Comparison of ENCODE assay signal across 8 cellular contexts in the genomic region with DNA sequence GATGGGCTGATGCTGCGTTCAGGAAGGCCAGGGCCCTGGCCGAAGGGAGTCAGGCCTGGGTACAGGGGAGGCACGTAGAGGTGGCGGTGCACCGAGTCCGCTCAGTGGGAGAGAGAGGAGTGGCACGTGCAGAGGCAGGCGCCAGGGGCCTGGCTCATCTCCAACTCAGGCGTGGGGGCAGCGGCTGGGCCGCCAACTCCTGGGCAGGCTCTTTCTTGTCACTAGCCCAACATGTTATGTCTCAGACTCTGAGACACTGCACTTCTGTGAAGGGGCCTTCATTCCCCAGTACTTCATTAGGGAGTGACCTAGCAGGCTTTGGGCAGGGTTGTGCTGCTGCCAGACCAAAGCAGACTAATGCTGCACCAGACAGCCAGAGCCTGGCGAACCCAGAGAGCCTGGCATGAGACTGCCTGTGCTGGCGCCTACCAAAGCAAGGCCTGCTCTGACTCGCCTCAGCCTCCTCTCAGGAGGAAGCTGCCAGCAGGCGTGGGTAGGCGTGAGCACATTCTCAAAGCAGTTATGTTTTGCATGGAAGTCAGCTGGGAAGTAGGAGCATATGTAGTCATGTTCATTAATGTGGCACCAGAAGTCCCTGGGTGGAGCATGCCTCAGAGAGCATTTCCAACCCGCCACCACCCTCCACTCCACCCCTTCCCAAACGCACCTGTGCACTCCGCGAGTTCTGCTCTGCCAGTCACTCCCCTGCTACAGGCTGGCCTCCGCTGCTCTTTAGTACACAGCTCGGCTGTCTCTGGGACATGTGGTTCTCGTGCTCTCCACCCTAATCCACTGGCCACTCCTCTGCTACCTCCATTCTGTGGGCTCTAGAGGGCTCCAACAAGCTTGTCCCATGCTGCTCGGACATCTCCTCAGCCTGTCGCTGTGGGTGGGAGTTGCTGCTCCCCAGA. TPM values are rescaled to one million over a fixed set of nuclear protein-coding genes. Genes with fewer than 3 reads are reported as not detected.
DNase-seq lines count a peak whose midpoint lies in the region; ATAC-seq, FAIRE-seq and TF ChIP-seq lines count a peak whose summit lies in the region.

No MANE protein-coding gene starts in this region.

- ATAC-seq in HG03196 (IDR thresholded peaks at IDR 0.05; ENCODE audit: unreplicated experiment), result no peak

- DNase-seq in AG04449 (ENCODE audit: low read depth, low spot score) (peak; percentile 34), LHCN-M2 (ENCODE audit: low read depth) (peak; percentile 74), astrocyte of the spinal cord (ENCODE audit: low read depth, low spot score) (peak; percentile 55), keratinocyte (ENCODE audit: low read depth, low spot score) (peak; percentile 77), GM10248 (ENCODE audit: extremely low spot score) (no peak), iPS-NIHi11 (ENCODE audit: low spot score) (no peak)

- H3K9me1 ChIP-seq in keratinocyte (ENCODE audit: control insufficient read depth, extremely low read depth, insufficient read depth, low read length), result peaks cover 4% of the 10 kb centered on the region

- no peaks in the 10 kb centered on the region for H3K9me3 ChIP-seq in keratinocyte (ENCODE audit: control insufficient read depth, low read depth, low read length)
- H3K9me3 ChIP-seq in stomach smooth muscle (ENCODE audit: control insufficient read depth in 2 of 2, low read length in 2 of 2), result no peaks in the 10 kb centered on the region

- peaks cover 17% of the 10 kb centered on the region for H3K4me1 ChIP-seq in keratinocyte (ENCODE audit: control insufficient read depth, extremely low read depth, insufficient read depth, low read length)
- H3K4me1 ChIP-seq in stomach smooth muscle (ENCODE audit: control insufficient read depth, insufficient read depth, low read length), result peaks cover 22% of the 10 kb centered on the region

- no peaks in the 10 kb centered on the region for H3K79me2 ChIP-seq in keratinocyte (ENCODE audit: control insufficient read depth, insufficient read depth, low read length)

- FAIRE-seq in keratinocyte (lab: Jason Lieb, UNC), result peak; percentile 98

- POLR2A ChIA-PET in AG04449 (lab: Yijun Ruan, JAX) (interaction anchor here (0.9 kb wide), 1 partner anchor 28 kb away, joined by 3 read pairs; no protein-coding TSS in a partner anchor), GM10248 (lab: Yijun Ruan, JAX) (no interaction called here)

- no peak for TF ChIP-seq CTCF in AG04449 (IDR thresholded peaks at IDR 0.05; ENCODE audit: insufficient read depth, low read length, missing control alignments)
- TF ChIP-seq CTCF in astrocyte of the spinal cord (IDR thresholded peaks at IDR 0.05; ENCODE audit: low read depth, low read length), result no peak
- TF ChIP-seq CTCF in keratinocyte (optimal IDR thresholded peaks at IDR 0.05 in 1 of 3, IDR thresholded peaks at IDR 0.05 in 1 of 3, conservative IDR thresholded peaks at IDR 0.05 in 1 of 3; ENCODE audit: extremely low read depth in 1 of 3, insufficient read depth in 2 of 3, low read length in 3 of 3), result no peak
- TF ChIP-seq CTCF in GM10248 (IDR thresholded peaks at IDR 0.05; ENCODE audit: control extremely low read depth, extremely low read depth, low read depth, missing control alignments), result no peak

- dilution Hi-C loops in keratinocyte (cut with MboI; ENCODE audit: extremely low pct_ligation_motif_present, low sequenced_read_pairs), result no loop called here

- peak overlapping the region; percentile 86 for H3K27ac ChIP-seq in keratinocyte (ENCODE audit: control insufficient read depth, insufficient read depth, low read length)
- peak overlapping the region; percentile 87 for H3K27ac ChIP-seq in stomach smooth muscle (ENCODE audit: low read length)

- in situ Hi-C loops in astrocyte of the spinal cord (cut with HindIII; ENCODE audit: low sequenced_read_pairs), result no loop called here

- no peak overlapping the region for H2AFZ ChIP-seq in keratinocyte (ENCODE audit: control insufficient read depth, low read length)

- CTCF ChIA-PET in AG04449 (lab: Yijun Ruan, JAX), result interaction anchor here (1.5 kb wide), 1 partner anchor 8 kb away, joined by 3 read pairs; no protein-coding TSS in a partner anchor
- CTCF ChIA-PET in GM10248 (lab: Yijun Ruan, JAX), result interaction anchor here (1.6 to 3.5 kb wide), 2 partner anchors 14 to 34 kb away, joined by 4 to 15 read pairs; no protein-coding TSS in a partner anchor

- H3K4me3 ChIP-seq in AG04449 (ENCODE audit: low read depth, low read length) (no peak overlapping the region), astrocyte of the spinal cord (ENCODE audit: low read depth, low read length) (no peak overlapping the region), keratinocyte (ENCODE audit: control insufficient read depth in 2 of 3, extremely low read depth in 1 of 3, insufficient read depth in 2 of 3, low read depth in 1 of 3, low read length in 3 of 3) (peak overlapping the region in 2 of 3 experiments; percentile 22 to 34), stomach smooth muscle (ENCODE audit: low read length in 2 of 2) (peak overlapping the region; percentile 17 to 47)

- H3K9ac ChIP-seq in keratinocyte (ENCODE audit: control insufficient read depth, extremely low read depth, insufficient read depth, low read length) (peak overlapping the region; percentile 69), stomach smooth muscle (ENCODE audit: low read length in 2 of 2) (peak overlapping the region; percentile 36 to 45)

- peaks cover 5% of the 10 kb centered on the region for H4K20me1 ChIP-seq in keratinocyte (ENCODE audit: control insufficient read depth, extremely low read depth, insufficient read depth, low read length)

- H3K27me3 ChIP-seq in keratinocyte (ENCODE audit: control insufficient read depth, extremely low read depth, insufficient read depth, low read length) (no peaks in the 10 kb centered on the region), stomach smooth muscle (ENCODE audit: control insufficient read depth in 1 of 2, insufficient read depth in 2 of 2, low read length in 2 of 2) (no peaks in the 10 kb centered on the region)

- H3K36me3 ChIP-seq in keratinocyte (ENCODE audit: control insufficient read depth in 2 of 2, extremely low read depth in 1 of 2, insufficient read depth in 2 of 2, low read length in 2 of 2) (peaks cover 20 to 30% of the 10 kb centered on the region in 2 experiments), stomach smooth muscle (ENCODE audit: control insufficient read depth in 2 of 2, insufficient read depth in 2 of 2, low read length in 2 of 2) (peaks cover 9 to 10% of the 10 kb centered on the region in 2 donors)

- H3K4me2 ChIP-seq in keratinocyte (ENCODE audit: control insufficient read depth, extremely low read depth, insufficient read depth, low read depth, low read length), result peak overlapping the region; percentile 75

RNA-seq across cellular contexts. Expression of a gene that starts 9.7 kb away (rescaled TPM):
- 17.7 and 46.7 TPM in 2 replicates for total RNA-seq in LHCN-M2 (2014; rRNA removed)
- 113 TPM for polyA plus RNA-seq in LHCN-M2 (2012)
- 8.2 to 60.7 TPM (median 10.0 TPM) in 3 replicates for polyA plus RNA-seq in keratinocyte
- polyA plus RNA-seq in keratinocyte (2011; ENCODE audit: low read depth), result 94.1 TPM
- polyA plus RNA-seq in keratinocyte (2011; cell fraction: cytosol; rRNA removed), result 15.4 and 80.5 TPM in 2 replicates
- polyA plus RNA-seq in keratinocyte (2011; cell fraction: nucleus; rRNA removed), result 49.1 and 79.4 TPM in 2 replicates
- 16.1 and 59.8 TPM in 2 replicates for polyA plus RNA-seq in keratinocyte (2012; ENCODE audit: low replicate concordance)
- 4.6 to 13.7 TPM (median 11.2 TPM) in 3 replicates for polyA minus RNA-seq in keratinocyte
- polyA minus RNA-seq in keratinocyte (2011; cell fraction: cytosol; rRNA and poly(A)+ RNA removed), result 58.3 TPM
- polyA minus RNA-seq in keratinocyte (2011; cell fraction: nucleus; rRNA and poly(A)+ RNA removed), result 7.6 and 11.1 TPM in 2 replicates

RNA-seq across cellular contexts. Expression of a gene that starts 16.0 kb away (rescaled TPM):
- total RNA-seq in LHCN-M2 (2014; rRNA removed), result 20.3 and 21.6 TPM in 2 replicates
- 13.0 TPM for polyA plus RNA-seq in LHCN-M2 (2012)
- polyA plus RNA-seq in keratinocyte, result 4.4 to 8.9 TPM (median 5.9 TPM) in 3 replicates
- 0.64 TPM for polyA plus RNA-seq in keratinocyte (2011; ENCODE audit: low read depth)
- 3.7 and 9.9 TPM in 2 replicates for polyA plus RNA-seq in keratinocyte (2011; cell fraction: cytosol; rRNA removed)
- polyA plus RNA-seq in keratinocyte (2011; cell fraction: nucleus; rRNA removed), result 8.1 and 10.7 TPM in 2 replicates
- polyA plus RNA-seq in keratinocyte (2012; ENCODE audit: low replicate concordance), result 5.2 and 10.0 TPM in 2 replicates
- 2.1 to 5.0 TPM (median 3.2 TPM) in 3 replicates for polyA minus RNA-seq in keratinocyte
- 8.8 TPM for polyA minus RNA-seq in keratinocyte (2011; cell fraction: cytosol; rRNA and poly(A)+ RNA removed)
- polyA minus RNA-seq in keratinocyte (2011; cell fraction: nucleus; rRNA and poly(A)+ RNA removed), result 5.4 and 6.7 TPM in 2 replicates

RNA-seq across cellular contexts. Expression of a gene that starts 49.5 kb away (rescaled TPM):
- 33.0 and 33.8 TPM in 2 replicates for total RNA-seq in LHCN-M2 (2014; rRNA removed)
- polyA plus RNA-seq in LHCN-M2 (2012), result 10.6 TPM
- polyA plus RNA-seq in keratinocyte, result 6.9 to 14.4 TPM (median 13.8 TPM) in 3 replicates
- polyA plus RNA-seq in keratinocyte (2011; ENCODE audit: low read depth), result 120 TPM
- polyA plus RNA-seq in keratinocyte (2011; cell fraction: cytosol; rRNA removed), result 9.5 and 14.2 TPM in 2 replicates
- 16.5 and 19.6 TPM in 2 replicates for polyA plus RNA-seq in keratinocyte (2011; cell fraction: nucleus; rRNA removed)
- polyA plus RNA-seq in keratinocyte (2012; ENCODE audit: low replicate concordance), result 20.1 and 21.2 TPM in 2 replicates
- 9.9 to 18.6 TPM (median 13.9 TPM) in 3 replicates for polyA minus RNA-seq in keratinocyte
- 12.7 TPM for polyA minus RNA-seq in keratinocyte (2011; cell fraction: cytosol; rRNA and poly(A)+ RNA removed)
- polyA minus RNA-seq in keratinocyte (2011; cell fraction: nucleus; rRNA and poly(A)+ RNA removed), result 9.3 and 17.5 TPM in 2 replicates

RNA-seq across cellular contexts. Expression of a gene that starts 49.8 kb away (rescaled TPM):
- 43.7 and 59.7 TPM in 2 replicates for total RNA-seq in LHCN-M2 (2014; rRNA removed)
- 53.2 TPM for polyA plus RNA-seq in LHCN-M2 (2012)
- polyA plus RNA-seq in keratinocyte, result 20.6 to 26.1 TPM (median 24.8 TPM) in 3 replicates
- 35.0 TPM for polyA plus RNA-seq in keratinocyte (2011; ENCODE audit: low read depth)
- 19.4 and 29.1 TPM in 2 replicates for polyA plus RNA-seq in keratinocyte (2011; cell fraction: cytosol; rRNA removed)
- 7.3 and 7.4 TPM in 2 replicates for polyA plus RNA-seq in keratinocyte (2011; cell fraction: nucleus; rRNA removed)
- polyA plus RNA-seq in keratinocyte (2012; ENCODE audit: low replicate concordance), result 43.4 and 43.6 TPM in 2 replicates
- polyA minus RNA-seq in keratinocyte, result 5.1 to 8.4 TPM (median 7.2 TPM) in 3 replicates
- 14.8 TPM for polyA minus RNA-seq in keratinocyte (2011; cell fraction: cytosol; rRNA and poly(A)+ RNA removed)
- polyA minus RNA-seq in keratinocyte (2011; cell fraction: nucleus; rRNA and poly(A)+ RNA removed), result 3.4 and 8.8 TPM in 2 replicates

Comparison
In these comparisons a context has a peak if more than half of its experiments do, and no peak if none do; other contexts are left out.
1. DNase-seq: peak in AG04449 (single experiment), LHCN-M2 (single experiment), astrocyte of the spinal cord (single experiment) and keratinocyte (single experiment); none in GM10248 (single experiment) and iPS-NIHi11 (single experiment).
2. H3K4me3 ChIP-seq: peak in keratinocyte (2 of 3) and stomach smooth muscle (2 of 2); none in AG04449 (single experiment) and astrocyte of the spinal cord (single experiment).